14 cellular contexts compared by ENCODE assay signal in the genomic region with DNA sequence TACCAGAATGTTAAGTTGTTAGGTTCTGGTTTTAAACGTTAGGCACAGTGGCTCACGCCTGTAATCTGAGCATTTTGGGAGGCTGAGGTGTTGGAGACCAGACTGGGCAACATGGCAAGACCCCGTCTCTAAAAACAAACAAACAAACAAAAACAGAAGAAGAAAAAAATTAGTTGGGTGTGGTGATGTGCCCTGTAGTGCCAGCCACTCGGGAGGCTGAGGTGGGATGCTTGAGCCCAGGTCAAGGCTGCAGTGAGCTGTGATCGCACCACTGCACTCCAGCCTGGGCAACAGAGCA.
"Had no signal": no experiment of that assay in that cellular context is flagged by ENCODE, and none has a peak within 500 bp of the region (broad histone marks: within the 10 kb centered on the region; RNA-seq: fewer than 3 reads in every experiment).

No MANE protein-coding gene starts in this region.

- H3K27me3 Mint-ChIP-seq: stimulated activated naive CD8-positive, alpha-beta T cell treated with anti-CD3 and anti-CD28 coated beads, Interleukin-15, amount 100 ng/mL, for 72 hours had no signal

- H3K9me3 Mint-ChIP-seq: endodermal cell; stimulated activated naive CD8-positive, alpha-beta T cell treated with anti-CD3 and anti-CD28 coated beads, Interleukin-15, amount 100 ng/mL, for 72 hours; WTC11 had no signal

- H3K27ac ChIP-seq: gastrocnemius medialis, prostate gland had no signal

- H3K9me3 ChIP-seq: gastrocnemius medialis, mucosa of descending colon, prostate gland, testis, upper lobe of left lung had no signal

- DNase-seq: activated CD4-positive, alpha-beta T cell treated with anti-CD3 and anti-CD28 coated beads for 48 hours; activated effector memory CD4-positive, alpha-beta T cell treated with anti-CD3 and anti-CD28 coated beads, Interleukin-2, amount 50 U/mL, for 16 hours; endodermal cell; mammary epithelial cell; stimulated activated naive CD8-positive, alpha-beta T cell treated with anti-CD3 and anti-CD28 coated beads, Interleukin-15, amount 100 ng/mL, for 72 hours; T-helper 2 cell had no signal

- H3K36me3 ChIP-seq: gastrocnemius medialis, prostate gland, upper lobe of left lung had no signal

- H3K4me3 Mint-ChIP-seq: endodermal cell; stimulated activated naive CD8-positive, alpha-beta T cell treated with anti-CD3 and anti-CD28 coated beads, Interleukin-15, amount 100 ng/mL, for 72 hours; WTC11 had no signal

- H3K27me3 ChIP-seq: dorsolateral prefrontal cortex, gastrocnemius medialis, testis, upper lobe of left lung had no signal

- H3K4me3 ChIP-seq: dorsolateral prefrontal cortex, gastrocnemius medialis, mucosa of descending colon, prostate gland, smooth muscle cell, testis, upper lobe of left lung had no signal

- H3K4me1 ChIP-seq: gastrocnemius medialis, prostate gland had no signal

- ATAC-seq: gastrocnemius medialis; stimulated activated naive CD8-positive, alpha-beta T cell treated with anti-CD3 and anti-CD28 coated beads, Interleukin-15, amount 100 ng/mL, for 72 hours; WTC11 had no signal

- H3K36me3 Mint-ChIP-seq: WTC11 had no signal

- H3K4me2 ChIP-seq: smooth muscle cell had no signal

- H3K27ac Mint-ChIP-seq: endodermal cell; stimulated activated naive CD8-positive, alpha-beta T cell treated with anti-CD3 and anti-CD28 coated beads, Interleukin-15, amount 100 ng/mL, for 72 hours; WTC11 had no signal
